10 cellular contexts compared by ENCODE assay signal in the genomic region with DNA sequence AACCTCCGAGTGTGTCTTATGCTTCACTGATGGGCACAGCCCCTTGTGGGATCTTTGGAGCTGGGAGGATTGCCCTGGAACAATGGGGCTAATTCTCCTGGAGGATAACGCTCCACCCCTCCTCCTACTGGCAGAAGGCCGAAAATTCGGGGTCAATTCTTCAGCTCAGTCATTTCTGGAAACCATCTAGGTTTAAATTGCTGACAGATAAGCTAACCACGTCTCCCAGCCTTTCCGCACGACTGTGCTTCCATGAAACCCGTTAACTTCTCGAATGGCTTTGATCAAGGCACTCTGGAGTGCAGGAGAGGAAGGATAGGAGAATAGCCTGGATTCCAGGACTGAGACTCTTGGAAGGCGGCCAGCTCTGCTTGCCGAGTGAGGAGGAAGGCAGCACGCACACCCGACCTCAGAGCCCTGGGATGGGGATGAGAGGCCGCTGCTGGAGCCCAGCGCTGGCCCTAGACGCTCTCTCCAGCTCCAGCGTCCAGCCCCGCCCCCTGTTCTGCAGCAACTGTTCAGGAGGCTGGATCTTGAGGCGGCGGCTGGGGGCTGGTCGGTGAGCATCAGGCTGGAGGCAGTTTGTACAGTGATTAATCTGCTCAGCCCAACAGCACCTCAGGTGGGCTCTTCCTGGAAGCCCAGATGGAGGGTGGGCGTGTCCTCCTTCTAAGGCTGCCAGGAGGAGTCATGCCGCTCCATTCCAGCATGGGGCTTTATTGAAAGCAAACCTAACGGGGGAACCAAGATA.
DNase-seq lines count a peak whose midpoint lies in the region; ATAC-seq, FAIRE-seq and TF ChIP-seq lines count a peak whose summit lies in the region.
"Had no signal": no experiment of that assay in that cellular context is flagged by ENCODE, and none has a peak within 500 bp of the region (broad histone marks: within the 10 kb centered on the region; RNA-seq: fewer than 3 reads in every experiment).

No MANE protein-coding gene starts in this region.

- H3K4me3 ChIP-seq in fibroblast of pulmonary artery (replicated peaks; ENCODE audit: low read depth, low read length) = peak overlapping the region; percentile 18
- no peak overlapping the region for H3K4me3 ChIP-seq in pancreas

- H3K36me3 ChIP-seq in pancreas = no peaks in the 10 kb centered on the region

- intact Hi-C loops in pancreas (cut with DNase I) = no loop called here

- H3K27ac ChIP-seq in pancreas = no peak overlapping the region

- peak; percentile 48 for DNase-seq in DMS153 (lab: John Stamatoyannopoulos, UW)
- DNase-seq in NCI-H69 (lab: John Stamatoyannopoulos, UW) = peak; percentile 98
- peak; percentile 92 for DNase-seq in fibroblast of pulmonary artery (ENCODE audit: low read depth)
- peak in 5 of 6 donors; percentile 17 to 70 (median 41) for DNase-seq in pancreas
- no peak for DNase-seq in GM13976 (ENCODE audit: low spot score)
- no peak for DNase-seq in RCC 7860 (ENCODE audit: low spot score)
- DNase-seq in erythroblast (lab: John Stamatoyannopoulos, UW) = no peak
- no peak for DNase-seq in NCI-H774 (lab: John Stamatoyannopoulos, UW)
- DNase-seq: activated naive CD8-positive, alpha-beta T cell treated with anti-CD3 and anti-CD28 coated beads, Interleukin-2, amount 10 ng/mL, durations not matched to agents 7 days and 5 days; GF-D8 had no signal

- FAIRE-seq in pancreas (lab: Jason Lieb, UNC) (no peak), RCC 7860 (lab: Jason Lieb, UNC) (no peak)

- H3K4me1 ChIP-seq in pancreas = no peaks in the 10 kb centered on the region

- WGBS in pancreas, 2 donors = 29% methylated on average over 24 of the region's 24 CpGs

- TF ChIP-seq POLR2A in erythroblast (IDR thresholded peaks at IDR 0.05; ENCODE audit: low read length) = no peak

- no peaks in the 10 kb centered on the region for H3K27me3 ChIP-seq in pancreas

- peak in 3 of 4 donors; percentile 64 to 77 (median 75) for ATAC-seq in pancreas

- in situ Hi-C loops in GM13976 (cut with MboI; ENCODE audit: low sequenced_read_pairs, unreplicated experiment) = loop anchor here (25.0 kb wide), 1 partner anchor 503 kb away; no protein-coding TSS in a partner anchor

- no peaks in the 10 kb centered on the region for H3K9me3 ChIP-seq in pancreas

- TF ChIP-seq CTCF in fibroblast of pulmonary artery (IDR thresholded peaks at IDR 0.05; ENCODE audit: low read length, missing control alignments) (peak; percentile 17), pancreas (IDR thresholded peaks at IDR 0.05) (no peak), GM13976 (IDR thresholded peaks at IDR 0.05; ENCODE audit: borderline replicate concordance, control extremely low read depth, extremely low read depth, insufficient read depth, missing control alignments) (no peak)

Comparison
In these comparisons a context has a peak if more than half of its experiments do, and no peak if none do; other contexts are left out.
1. DNase-seq: peak in DMS153 (single experiment), NCI-H69 (single experiment), fibroblast of pulmonary artery (single experiment) and pancreas (5 of 6); none in GM13976 (single experiment), RCC 7860 (single experiment), erythroblast (0 of 2) and NCI-H774 (single experiment).